ENCODE assay signal across 8 cellular contexts in the genomic region with DNA sequence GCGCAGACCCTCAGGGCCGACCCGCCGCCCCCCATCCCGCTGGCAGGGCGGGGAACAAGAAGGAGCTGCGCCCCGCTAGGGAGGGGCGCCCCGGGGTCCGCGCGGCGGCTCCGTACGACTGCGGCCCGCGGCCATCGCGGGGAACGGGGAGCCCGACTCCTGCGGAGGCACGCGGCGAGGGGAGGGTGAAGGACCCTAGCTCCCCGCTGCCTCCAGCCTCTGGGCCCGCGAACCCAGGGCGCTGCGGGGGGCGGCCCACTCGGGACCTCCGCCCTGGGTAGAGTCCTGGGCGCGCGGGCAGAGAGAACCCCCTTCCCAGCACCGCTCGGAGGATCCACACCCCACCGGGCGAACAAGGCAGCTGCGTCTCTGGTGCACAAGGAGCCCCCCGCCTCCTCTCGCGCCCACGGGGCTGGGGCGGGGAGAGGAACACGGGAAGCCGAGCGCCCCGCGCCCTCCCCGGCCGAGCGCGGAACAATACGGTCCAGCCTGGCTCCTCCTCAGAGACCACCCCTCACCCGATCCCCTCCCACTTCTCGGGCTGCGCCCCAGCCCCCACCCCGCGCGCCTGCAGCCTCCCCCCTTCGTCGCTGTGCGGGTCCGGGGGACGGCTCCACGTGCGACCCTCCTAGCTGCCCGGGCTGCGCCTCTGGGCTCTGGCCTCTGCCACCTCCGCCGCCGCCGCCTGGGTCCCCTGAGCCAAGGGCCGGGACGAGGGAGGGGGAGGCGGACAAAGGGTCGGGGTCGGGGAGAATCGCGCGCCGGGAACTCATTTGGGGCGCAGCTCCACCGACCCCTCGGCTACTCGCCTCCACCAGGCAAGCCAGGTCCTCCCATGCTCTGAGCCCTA. TPM values are rescaled to one million over a fixed set of nuclear protein-coding genes. Genes with fewer than 3 reads are reported as not detected.
DNase-seq lines count a peak whose midpoint lies in the region; ATAC-seq and TF ChIP-seq lines count a peak whose summit lies in the region.

A gene with protein sequence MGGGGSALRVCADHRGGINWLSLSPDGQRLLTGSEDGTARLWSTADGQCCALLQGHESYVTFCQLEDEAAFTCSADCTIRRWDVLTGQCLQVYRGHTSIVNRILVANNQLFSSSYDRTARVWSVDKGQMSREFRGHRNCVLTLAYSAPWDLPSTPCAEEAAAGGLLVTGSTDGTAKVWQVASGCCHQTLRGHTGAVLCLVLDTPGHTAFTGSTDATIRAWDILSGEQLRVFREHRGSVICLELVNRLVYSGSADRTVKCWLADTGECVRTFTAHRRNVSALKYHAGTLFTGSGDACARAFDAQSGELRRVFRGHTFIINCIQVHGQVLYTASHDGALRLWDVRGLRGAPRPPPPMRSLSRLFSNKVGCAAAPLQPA (minus strand): TSS at position 484 of the 850 bp plus-strand sequence. CDS start 449 bp downstream, at position 35.

- H3K27me3 ChIP-seq in esophagus squamous epithelium (peaks cover 13 to 85% (median 22%) of the 10 kb centered on the region in 4 donors), ovary (peaks cover 2% of the 10 kb centered on the region)

- H3K9me3 Mint-ChIP-seq in Calu3 (ENCODE audit: low read depth, unreplicated experiment) (no peaks in the 10 kb centered on the region), T-cell (no peaks in the 10 kb centered on the region)

- TF ChIP-seq POLR2A in esophagus squamous epithelium (IDR thresholded peaks at IDR 0.05) = no peak
- TF ChIP-seq POLR2A in ovary (IDR thresholded peaks at IDR 0.05) = no peak

- H3K4me3 ChIP-seq in esophagus squamous epithelium = peak within 1 kb of the TSS; percentile 23 to 73 (median 46)
- peak within 1 kb of the TSS; percentile 46 for H3K4me3 ChIP-seq in ovary

- peaks cover 13 to 29% (median 13%) of the 10 kb centered on the region in 3 donors for H3K4me1 ChIP-seq in esophagus squamous epithelium
- peaks cover 1% of the 10 kb centered on the region for H3K4me1 ChIP-seq in ovary (ENCODE audit: insufficient read depth)

- POLR2A ChIA-PET in T-cell (lab: Charles Lee) = interaction anchor here in 1 of 2 donors (0.6 to 0.7 kb wide), 2 partner anchors 70 to 110 kb away, joined by 4 to 6 read pairs; a partner anchor contains a TSS

- no TSS peak for BruUV-seq in Calu3 (replicated peaks; lab: Mats Ljungman, UMichigan)

- no peaks in the 10 kb centered on the region for H3K9me3 ChIP-seq in esophagus squamous epithelium
- H3K9me3 ChIP-seq in ovary = no peaks in the 10 kb centered on the region

- no peak for DNase-seq in Calu3
- DNase-seq in T-cell = peak in 15 of 34 experiments; percentile 12 to 52 (median 28)
- no peak for DNase-seq in esophagus squamous epithelium (lab: John Stamatoyannopoulos, UW)
- DNase-seq in ovary = peak in 1 of 5 donors; percentile 64
- no peak for DNase-seq in NCI-H510A treated with DMSO at 0.1 percent for 48 hours (lab: John Stamatoyannopoulos, UW)
- DNase-seq in HuH-7 (ENCODE audit: low spot score) = no peak
- DNase-seq in HuH-7.5 (ENCODE audit: low spot score) = no peak

- H3K27me3 Mint-ChIP-seq in Calu3 (ENCODE audit: unreplicated experiment) (peaks cover 59% of the 10 kb centered on the region), T-cell (peaks cover 8 to 30% of the 10 kb centered on the region in 2 donors)

- TF ChIP-seq CTCF in Calu3 (IDR thresholded peaks at IDR 0.05; ENCODE audit: unreplicated experiment) (no peak), esophagus squamous epithelium (IDR thresholded peaks at IDR 0.05) (no peak), ovary (IDR thresholded peaks at IDR 0.05) (no peak)

- ATAC-seq in T-cell (replicated peaks in 1 of 4) = peak in 3 of 4 experiments; percentile 14 to 45 (median 36)
- ATAC-seq in GM18870 (IDR thresholded peaks at IDR 0.05; ENCODE audit: unreplicated experiment) = no peak

- H3K4me3 Mint-ChIP-seq in Calu3 (ENCODE audit: low read depth, unreplicated experiment) (peak within 1 kb of the TSS; percentile 55), T-cell (peak within 1 kb of the TSS; percentile 76 to 82 (median 78))

- peaks cover 8% of the 10 kb centered on the region for H3K4me1 Mint-ChIP-seq in Calu3 (ENCODE audit: low read depth, unreplicated experiment)
- H3K4me1 Mint-ChIP-seq in T-cell = peaks cover 30 to 49% (median 37%) of the 10 kb centered on the region in 3 donors

- CTCF ChIA-PET in Calu3 (lab: Charles Lee) = interaction anchor here (0.6 kb wide), 1 partner anchor 980 kb away, joined by 4 read pairs; no protein-coding TSS in a partner anchor
- CTCF ChIA-PET in T-cell (lab: Charles Lee) = interaction anchor here in 1 of 2 donors (0.6 kb wide), 1 partner anchor 98 kb away, joined by 3 read pairs; no protein-coding TSS in a partner anchor

- H3K36me3 ChIP-seq in esophagus squamous epithelium (no peaks in the 10 kb centered on the region), ovary (no peaks in the 10 kb centered on the region)

- no CpG with 5 or more reads among the region's 90 CpGs for WGBS in esophagus squamous epithelium, 2 donors
- 1 to 2% (median 1%) methylated on average over 48 to 90 of the region's 90 CpGs for WGBS in ovary, 3 donors

- intact Hi-C loops in Calu3 (cut with micrococcal nuclease; ENCODE audit: unreplicated experiment) = no loop called here
- intact Hi-C loops in esophagus squamous epithelium (cut with DNase I) = no loop called here
- intact Hi-C loops in ovary (cut with DNase I) = no loop called here

- no peak for TF ChIP-seq EP300 in ovary (IDR thresholded peaks at IDR 0.05)

- H3K36me3 Mint-ChIP-seq in Calu3 (ENCODE audit: insufficient read depth, unreplicated experiment) = peaks cover 5% of the 10 kb centered on the region
- peaks cover 4% of the 10 kb centered on the region for H3K36me3 Mint-ChIP-seq in T-cell

- H3K27ac ChIP-seq in esophagus squamous epithelium (peak within 1 kb of the TSS; percentile 46 to 83 (median 65)), ovary (peak within 1 kb of the TSS in 1 of 2 donors; percentile 71)

- H3K27ac Mint-ChIP-seq in Calu3 (ENCODE audit: unreplicated experiment) = peak within 1 kb of the TSS; percentile 67
- H3K27ac Mint-ChIP-seq in T-cell = peak within 1 kb of the TSS; percentile 87 to 93

RNA-seq across cellular contexts. Expression of the gene that starts here (rescaled TPM):
- not detected in 2 replicates for total RNA-seq in Calu3 (2022)
- total RNA-seq in T-cell = 10 to 100 TPM in 3 of 5 donors, 1 to 10 TPM in 2; 3.1 to 26.0 (median 10.1) TPM
- total RNA-seq in esophagus squamous epithelium = 1 to 10 TPM in 2 of 4 donors, under 1 TPM in 2; 0.53 to 4.6 (median 1.5) TPM
- total RNA-seq in ovary = 10 to 100 TPM in 5 of 7 donors, 1 to 10 TPM in 2; 1.2 to 43.4 (median 19.4) TPM
- polyA plus RNA-seq in ovary = 1 to 10 TPM in 1 of 2 donors, under 1 TPM in 1; 0.77 to 3.1 TPM
